8 cellular contexts compared by ENCODE assay signal in the genomic region with DNA sequence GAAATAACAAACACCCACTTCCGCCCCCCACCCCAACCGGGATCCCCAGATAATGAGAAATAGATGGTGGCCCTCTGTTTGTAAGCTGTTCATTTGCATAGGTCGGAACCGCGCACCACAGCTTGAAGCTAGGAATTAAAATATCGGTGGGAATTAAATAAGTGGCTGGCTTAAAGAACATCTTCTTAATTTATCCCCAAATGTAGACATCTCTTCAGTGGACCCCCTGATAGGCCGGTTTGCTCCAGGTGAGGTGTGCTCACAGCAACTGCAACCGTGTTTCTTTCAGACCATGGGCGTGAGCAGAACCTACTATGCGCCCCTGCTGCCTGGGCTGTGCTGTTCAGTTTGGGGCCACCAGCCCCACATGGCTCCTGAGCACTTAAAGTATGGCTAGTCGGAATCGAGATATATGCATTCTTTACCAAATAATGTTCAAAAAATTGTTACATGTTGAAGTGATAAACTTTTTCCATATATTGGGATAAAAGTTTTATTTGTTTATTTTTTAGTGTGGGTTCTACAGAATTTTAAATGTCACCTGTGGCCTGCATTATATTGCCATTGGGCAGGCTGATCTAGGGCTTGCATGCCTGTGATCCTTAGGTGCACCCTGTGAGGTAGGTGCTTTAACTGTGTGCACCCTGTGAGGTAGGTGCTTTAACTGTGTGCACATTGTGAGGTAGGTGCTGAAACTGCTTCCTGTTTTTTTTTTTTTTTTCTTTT. TPM values are rescaled to one million over a fixed set of nuclear protein-coding genes. Genes with fewer than 3 reads are reported as not detected.
DNase-seq lines count a peak whose midpoint lies in the region; ATAC-seq and TF ChIP-seq lines count a peak whose summit lies in the region.

No MANE protein-coding gene starts in this region.

- intact Hi-C loops in activated CD4-positive, alpha-beta T cell treated with anti-CD3 and anti-CD28 coated beads for 36 hours (cut with DNase I, micrococcal nuclease) = loop anchor here (1.0 to 10.0 kb wide), 14 partner anchors 103 to 1823 kb away; a partner anchor contains a TSS

- H3K4me3 ChIP-seq in neutrophil (ENCODE audit: low read depth in 1 of 2, low read length in 1 of 2) = peak overlapping the region; percentile 89

- no peaks in the 10 kb centered on the region for H3K27me3 Mint-ChIP-seq in activated CD4-positive, alpha-beta T cell treated with anti-CD3 and anti-CD28 coated beads for 36 hours
- peaks cover 15% of the 10 kb centered on the region for H3K27me3 Mint-ChIP-seq in endothelial cell (ENCODE audit: unreplicated experiment)

- H3K36me3 Mint-ChIP-seq in activated CD4-positive, alpha-beta T cell treated with anti-CD3 and anti-CD28 coated beads for 36 hours (ENCODE audit: low read depth) = peaks cover 18% of the 10 kb centered on the region
- peaks cover 9% of the 10 kb centered on the region for H3K36me3 Mint-ChIP-seq in endothelial cell (ENCODE audit: low read depth, unreplicated experiment)

- H3K27me3 ChIP-seq in neutrophil = no peaks in the 10 kb centered on the region

- CTCF ChIA-PET in activated CD4-positive, alpha-beta T cell treated with anti-CD3 and anti-CD28 coated beads for 36 hours (lab: Charles Lee) = interaction anchor here (0.6 kb wide), 2 partner anchors 84 to 309 kb away, joined by 3 to 4 read pairs; no protein-coding TSS in a partner anchor

- H3K27ac Mint-ChIP-seq in activated CD4-positive, alpha-beta T cell treated with anti-CD3 and anti-CD28 coated beads for 36 hours = peak overlapping the region; percentile 99
- H3K27ac Mint-ChIP-seq in endothelial cell (ENCODE audit: unreplicated experiment) = peak overlapping the region; percentile 96

- peaks cover 41 to 43% of the 10 kb centered on the region in 2 experiments for H3K4me1 ChIP-seq in neutrophil (ENCODE audit: control insufficient read depth in 1 of 2, insufficient read depth in 1 of 2, low read depth in 1 of 2, low read length in 1 of 2)

- TF ChIP-seq CTCF in endothelial cell (IDR thresholded peaks at IDR 0.05; ENCODE audit: unreplicated experiment) (no peak), neutrophil (IDR thresholded peaks at IDR 0.05) (no peak)

- no peak for ATAC-seq in activated CD4-positive, alpha-beta T cell treated with anti-CD3 and anti-CD28 coated beads for 36 hours
- ATAC-seq in HG02678 (IDR thresholded peaks at IDR 0.05; ENCODE audit: unreplicated experiment) (peak; percentile 12), HG02840 (IDR thresholded peaks at IDR 0.05; ENCODE audit: low FRiP score, unreplicated experiment) (no peak)

- POLR2A ChIA-PET in activated CD4-positive, alpha-beta T cell treated with anti-CD3 and anti-CD28 coated beads for 36 hours (lab: Charles Lee) = interaction anchor here (0.7 kb wide), 1 partner anchor 15 kb away, joined by 4 read pairs; no protein-coding TSS in a partner anchor

- peaks cover 33% of the 10 kb centered on the region for H3K4me1 Mint-ChIP-seq in activated CD4-positive, alpha-beta T cell treated with anti-CD3 and anti-CD28 coated beads for 36 hours
- peaks cover 25% of the 10 kb centered on the region for H3K4me1 Mint-ChIP-seq in endothelial cell (ENCODE audit: unreplicated experiment)

- H3K9me3 Mint-ChIP-seq in activated CD4-positive, alpha-beta T cell treated with anti-CD3 and anti-CD28 coated beads for 36 hours (ENCODE audit: low read depth) = no peaks in the 10 kb centered on the region
- H3K9me3 Mint-ChIP-seq in endothelial cell (ENCODE audit: unreplicated experiment) = peaks cover 4% of the 10 kb centered on the region

- no peaks in the 10 kb centered on the region for H3K36me3 ChIP-seq in neutrophil

- H3K4me3 Mint-ChIP-seq in activated CD4-positive, alpha-beta T cell treated with anti-CD3 and anti-CD28 coated beads for 36 hours = peak overlapping the region; percentile 95
- H3K4me3 Mint-ChIP-seq in endothelial cell (ENCODE audit: unreplicated experiment) = peak overlapping the region; percentile 97

- H3K27ac ChIP-seq in neutrophil = peak overlapping the region; percentile 98

- H3K9me3 ChIP-seq in neutrophil = no peaks in the 10 kb centered on the region

- DNase-seq in activated CD4-positive, alpha-beta T cell treated with anti-CD3 and anti-CD28 coated beads for 36 hours = peak; percentile 42
- no peak for DNase-seq in activated CD4-positive, alpha-beta T cell treated with anti-CD3 and anti-CD28 coated beads for 1 hour
- DNase-seq in SK-N-DZ (ENCODE audit: low spot score) (peak; percentile 2), endothelial cell (ENCODE audit: low spot score) (peak; percentile 26), hippocampal formation (lab: John Stamatoyannopoulos, UW) (no peak)

RNA-seq across cellular contexts. Expression of a gene that starts 0.8 kb away (rescaled TPM):
- total RNA-seq in activated CD4-positive, alpha-beta T cell treated with anti-CD3 and anti-CD28 coated beads for 36 hours = 10 to 100 TPM; 41.6 to 61.1 TPM
- polyA plus RNA-seq in SK-N-DZ (2014; cell fraction: cytosol; rRNA removed) = 18.6 and 20.7 TPM in 2 replicates
- 28.1 and 68.4 TPM in 2 replicates for polyA plus RNA-seq in SK-N-DZ (2014; cell fraction: nucleus; rRNA removed)
- total RNA-seq in endothelial cell (ENCODE audit: unreplicated experiment) = 69.2 TPM

Comparison
In these comparisons a context has a peak if more than half of its experiments do, and no peak if none do; other contexts are left out.
1. DNase-seq: peak in activated CD4-positive, alpha-beta T cell treated with anti-CD3 and anti-CD28 coated beads for 36 hours (single experiment), SK-N-DZ (single experiment) and endothelial cell (single experiment); none in activated CD4-positive, alpha-beta T cell treated with anti-CD3 and anti-CD28 coated beads for 1 hour (single experiment) and hippocampal formation (0 of 2).